In the genomic region with DNA sequence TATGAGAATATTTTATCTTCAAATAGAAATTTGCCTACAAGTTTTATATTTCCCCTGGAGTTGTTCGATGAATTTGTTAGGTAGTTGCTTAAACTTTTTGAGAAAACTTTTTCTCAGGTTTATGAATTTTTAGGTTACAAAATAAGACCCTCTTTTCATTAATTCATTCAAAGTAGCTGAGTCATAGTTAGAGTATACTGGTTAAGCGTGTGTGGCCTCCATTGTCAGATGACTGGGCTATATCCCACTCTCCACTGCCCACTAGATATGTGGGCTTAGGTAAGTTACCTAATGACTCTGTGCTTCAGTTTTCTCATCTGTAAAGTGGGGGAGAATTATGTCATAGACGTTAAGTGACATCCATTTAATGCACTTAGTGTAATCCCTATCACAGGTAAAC, we compare ENCODE assay signal across 15 cellular contexts. TPM values are rescaled to one million over a fixed set of nuclear protein-coding genes. Genes with fewer than 3 reads are reported as not detected.
A peak's percentile ranks its signal among the peaks of the same experiment; 100 is the strongest.
DNase-seq lines count a peak whose midpoint lies in the region; ATAC-seq and TF ChIP-seq lines count a peak whose summit lies in the region.
"Had no signal": no experiment of that assay in that cellular context is flagged by ENCODE, and none has a peak within 500 bp of the region (broad histone marks: within the 10 kb centered on the region; RNA-seq: fewer than 3 reads in every experiment).

No MANE protein-coding gene starts in this region.

- no peaks in the 10 kb centered on the region for H3K79me1 ChIP-seq in IMR-90 (ENCODE audit: low read depth in 1 of 2, low read length in 2 of 2)

- no peak overlapping the region for H2AK9ac ChIP-seq in IMR-90 (replicated peaks; ENCODE audit: low read depth, low read length, poor library complexity)

- no peak for TF ChIP-seq CTCF in IMR-90 (conservative IDR thresholded peaks at IDR 0.05; ENCODE audit: low read depth, low read length)

- no peak overlapping the region for H3K4me2 ChIP-seq in IMR-90 (ENCODE audit: low read depth, low read length)
- H3K4me2 ChIP-seq: BLaER1 treated with 17β-estradiol and CSF1 and Interleukin-3, amounts not matched to agents 10 nM and 100 nM had no signal

- H3K4ac ChIP-seq in IMR-90 (ENCODE audit: low read depth, low read length), result no peak overlapping the region

- no peak overlapping the region for H4K5ac ChIP-seq in IMR-90 (ENCODE audit: low read depth, low read length)

- no peak overlapping the region for H2BK5ac ChIP-seq in IMR-90 (ENCODE audit: low read depth, low read length, poor library complexity, severe bottlenecking)

- H4K8ac ChIP-seq in IMR-90 (ENCODE audit: low read depth in 2 of 2, low read length in 2 of 2), result no peak overlapping the region

- H3K36me3 ChIP-seq in IMR-90 (ENCODE audit: control insufficient read depth, insufficient read depth, low read length) (no peaks in the 10 kb centered on the region), skeletal muscle tissue (ENCODE audit: control insufficient read depth in 3 of 3, insufficient read depth in 3 of 3, low read length in 3 of 3) (peaks cover 0 to 3% (median 0%) of the 10 kb centered on the region in 3 donors)
- H3K36me3 ChIP-seq: BLaER1 treated with 17β-estradiol and CSF1 and Interleukin-3, amounts not matched to agents 10 nM and 100 nM had no signal

- intact Hi-C loops in IMR-90 (cut with micrococcal nuclease), result no loop called here
- intact Hi-C loops in left ventricle myocardium superior (cut with micrococcal nuclease), result no loop called here

- no peak overlapping the region for H2AFZ ChIP-seq in IMR-90 (replicated peaks; ENCODE audit: low read length, poor library complexity)

- DNase-seq in NCI-H82 (lab: John Stamatoyannopoulos, UW) (peak; percentile 35), NCI-H82 treated with DMSO at 0.1 percent for 48 hours (lab: John Stamatoyannopoulos, UW; ENCODE audit: unreplicated experiment) (no peak), IMR-90 (no peak), left ventricle myocardium superior (no peak), HPDE6-E6E7 (ENCODE audit: extremely low spot score) (no peak)
- DNase-seq: ACHN; CD4-positive, CD25-positive, alpha-beta regulatory T cell; DMS53; GF-D8 had no signal

- dilution Hi-C loops in IMR-90 (cut with HindIII; ENCODE audit: low sequenced_read_pairs, unreplicated experiment), result no loop called here

- H3K23ac ChIP-seq in IMR-90 (ENCODE audit: low read depth, low read length), result no peak overlapping the region

- H3K4me3 ChIP-seq in IMR-90 (ENCODE audit: insufficient read depth, low read depth, low read length) (no peak overlapping the region), skeletal muscle tissue (ENCODE audit: low read length in 3 of 3) (peak overlapping the region; percentile 51 to 81 (median 57))
- H3K4me3 ChIP-seq: BLaER1 treated with 17β-estradiol and CSF1 and Interleukin-3, amounts not matched to agents 10 nM and 100 nM had no signal

- H4K91ac ChIP-seq in IMR-90 (ENCODE audit: insufficient read depth, low read depth, low read length), result no peak overlapping the region

- H3K9ac ChIP-seq in IMR-90 (ENCODE audit: low read depth, low read length) (no peak overlapping the region), skeletal muscle tissue (ENCODE audit: low read depth in 1 of 3, low read length in 3 of 3) (peak overlapping the region; percentile 68 to 93 (median 76))
- H3K9ac ChIP-seq: BLaER1 treated with 17β-estradiol and CSF1 and Interleukin-3, amounts not matched to agents 10 nM and 100 nM had no signal

- H3K9me1 ChIP-seq in IMR-90 (ENCODE audit: insufficient read depth, low read length), result no peaks in the 10 kb centered on the region

- H3K18ac ChIP-seq in IMR-90 (ENCODE audit: low read depth, low read length), result no peak overlapping the region

- H3K27ac ChIP-seq in IMR-90 (ENCODE audit: insufficient read depth, low read length) (no peak overlapping the region), skeletal muscle tissue (ENCODE audit: low read depth, low read length) (peak overlapping the region; percentile 96)
- H3K27ac ChIP-seq: 22Rv1; BLaER1 treated with 17β-estradiol and CSF1 and Interleukin-3, amounts not matched to agents 10 nM and 100 nM; HL-60 had no signal

- no CpG with 5 or more reads among the region's 3 CpGs for WGBS in IMR-90 (ENCODE audit: extremely low coverage in 2 of 2, insufficient read length in 1 of 2), 2 experiments

- peaks cover 1% of the 10 kb centered on the region; the same call in 1 of the 2 replicates for H3K4me1 ChIP-seq in IMR-90 (ENCODE audit: control insufficient read depth, insufficient read depth, low read length)
- H3K4me1 ChIP-seq in skeletal muscle tissue (ENCODE audit: control insufficient read depth in 3 of 3, insufficient read depth in 3 of 3, low read length in 3 of 3), result peaks cover 9 to 18% (median 11%) of the 10 kb centered on the region in 3 donors
- H3K4me1 ChIP-seq: BLaER1 treated with 17β-estradiol and CSF1 and Interleukin-3, amounts not matched to agents 10 nM and 100 nM had no signal

- no peak overlapping the region for H2BK15ac ChIP-seq in IMR-90 (ENCODE audit: low read depth, low read length)

- no peak overlapping the region for H3K14ac ChIP-seq in IMR-90 (replicated peaks; ENCODE audit: low read depth, low read length)

- no peak for ATAC-seq in IMR-90 (ENCODE audit: low read depth)
- ATAC-seq in left ventricle myocardium superior, result peak; percentile 31
- ATAC-seq in GM18907 (IDR thresholded peaks at IDR 0.05; ENCODE audit: unreplicated experiment), result no peak
- ATAC-seq: HCT116 had no signal

- no peak for TF ChIP-seq POLR2A in IMR-90 (IDR thresholded peaks at IDR 0.05; ENCODE audit: low read depth, low read length)

- H3K56ac ChIP-seq in IMR-90 (ENCODE audit: extremely low read depth, insufficient read depth, low read length), result no peak overlapping the region

- BruUV-seq in IMR-90 (replicated peaks; lab: Mats Ljungman, UMichigan), result no TSS peak

- H2BK120ac ChIP-seq in IMR-90 (ENCODE audit: low read depth, low read length), result no peak overlapping the region

- no peak for TF ChIP-seq RAD21 in IMR-90 (IDR thresholded peaks at IDR 0.05; ENCODE audit: low read length)

- H3K9me3 ChIP-seq in IMR-90 (ENCODE audit: control insufficient read depth, insufficient read depth, low read length), result no peaks in the 10 kb centered on the region
- H3K9me3 ChIP-seq in skeletal muscle tissue (ENCODE audit: control insufficient read depth in 3 of 3, low read length in 3 of 3), result no peaks in the 10 kb centered on the region
- H3K9me3 ChIP-seq: BLaER1 treated with 17β-estradiol and CSF1 and Interleukin-3, amounts not matched to agents 10 nM and 100 nM had no signal

- H3K27me3 ChIP-seq in IMR-90 (ENCODE audit: control insufficient read depth, insufficient read depth, low read length), result no peaks in the 10 kb centered on the region; the same call in none of the 2 replicates
- no peaks in the 10 kb centered on the region for H3K27me3 ChIP-seq in skeletal muscle tissue (ENCODE audit: control insufficient read depth in 3 of 3, insufficient read depth in 3 of 3, low read length in 3 of 3)
- H3K27me3 ChIP-seq: BLaER1 treated with 17β-estradiol and CSF1 and Interleukin-3, amounts not matched to agents 10 nM and 100 nM had no signal

- in situ Hi-C loops in IMR-90 (cut with MboI; ENCODE audit: low sequenced_read_pairs), result no loop called here

- H2BK20ac ChIP-seq in IMR-90 (ENCODE audit: low read depth, low read length), result no peak overlapping the region

- no peak overlapping the region for H2AK5ac ChIP-seq in IMR-90 (ENCODE audit: low read depth, low read length)

- no peaks in the 10 kb centered on the region for H4K20me1 ChIP-seq in IMR-90 (ENCODE audit: insufficient read depth, low read length)
- H4K20me1 ChIP-seq: BLaER1 treated with 17β-estradiol and CSF1 and Interleukin-3, amounts not matched to agents 10 nM and 100 nM had no signal

- CTCF ChIA-PET in IMR-90 (lab: Yijun Ruan, JAX), result no interaction called here

- POLR2A ChIA-PET in IMR-90 (lab: Charles Lee; ENCODE audit: unreplicated experiment), result no interaction called here

TF ChIP-seq in IMR-90, 13 proteins besides CTCF, POLR2A, EP300 and RAD21:
- TF ChIP-seq NFE2L2 (IDR thresholded peaks at IDR 0.05; ENCODE audit: low read depth, low read length) (peak; percentile 53; the same call in 1 of the 2 replicates), CHD1 (IDR thresholded peaks at IDR 0.05; ENCODE audit: low read depth, low read length) (no peak)

RNA-seq across cellular contexts. Expression of a gene that starts 1.0 kb away (rescaled TPM):
- not detected in 2 replicates for total RNA-seq in IMR-90 (2012; rRNA removed)
- polyA plus RNA-seq in IMR-90 (2012; rRNA removed), result not detected in 2 replicates
- polyA plus RNA-seq in IMR-90 (2012; cell fraction: cytosol; rRNA removed), result not detected in 2 replicates
- not detected in 2 replicates for polyA plus RNA-seq in IMR-90 (2012; cell fraction: nucleus; rRNA removed; ENCODE audit: low replicate concordance)
- 96.2 TPM for total RNA-seq in left ventricle myocardium superior
- total RNA-seq in skeletal muscle tissue, result 2.6 TPM
- total RNA-seq: CD4-positive, CD25-positive, alpha-beta regulatory T cell had no signal

RNA-seq across cellular contexts. Expression of a gene that starts 45.0 kb away (rescaled TPM):
- total RNA-seq in IMR-90 (2012; rRNA removed) (2.9 and 14.4 TPM in 2 replicates), left ventricle myocardium superior (389 TPM), skeletal muscle tissue (39.1 TPM)
- polyA plus RNA-seq in IMR-90 (2012; rRNA removed), result 9.0 and 12.1 TPM in 2 replicates
- 0.48 and 0.86 TPM in 2 replicates for polyA plus RNA-seq in IMR-90 (2012; cell fraction: cytosol; rRNA removed)
- 0.32 and 3.0 TPM in 2 replicates for polyA plus RNA-seq in IMR-90 (2012; cell fraction: nucleus; rRNA removed; ENCODE audit: low replicate concordance)

RNA-seq across cellular contexts. Expression of a gene that starts 53.0 kb away (rescaled TPM):
- total RNA-seq in IMR-90 (2012; rRNA removed), result not detected in 2 replicates
- not detected in 2 replicates for polyA plus RNA-seq in IMR-90 (2012; rRNA removed)
- polyA plus RNA-seq in IMR-90 (2012; cell fraction: cytosol; rRNA removed), result not detected in 2 replicates
- not detected in 2 replicates for polyA plus RNA-seq in IMR-90 (2012; cell fraction: nucleus; rRNA removed; ENCODE audit: low replicate concordance)
- total RNA-seq in left ventricle myocardium superior, result 431 TPM
- total RNA-seq in skeletal muscle tissue, result 34.4 TPM
- total RNA-seq: CD4-positive, CD25-positive, alpha-beta regulatory T cell had no signal

Comparison
In these comparisons a context has a peak if more than half of its experiments do, and no peak if none do; other contexts are left out.
1. RNA of a gene that starts 1.0 kb away (total RNA-seq): 96.2 TPM in left ventricle myocardium superior (single experiment); 2.6 TPM in skeletal muscle tissue (single experiment) and not detected in IMR-90; every median in the first group is over 10 times any median in the second.
2. RNA of a gene that starts 53.0 kb away (total RNA-seq): 431 TPM in left ventricle myocardium superior (single experiment) and 34.4 TPM in skeletal muscle tissue (single experiment); not detected in IMR-90; every median in the first group is over 10 times any median in the second.